In genomic region chr5:14807471-14807870, GRCh38 we compare ENCODE assay signal across 13 cellular contexts.
DNase-seq lines count a peak whose midpoint lies in the region; ATAC-seq and TF ChIP-seq lines count a peak whose summit lies in the region.
"Had no signal": no experiment of that assay in that cellular context is flagged by ENCODE, and none has a peak within 500 bp of the region (broad histone marks: within the 10 kb centered on the region; RNA-seq: fewer than 3 reads in every experiment).

No MANE protein-coding gene starts in this region.

- no peak overlapping the region for H4K8ac ChIP-seq in IMR-90 (ENCODE audit: low read depth in 2 of 2, low read length in 2 of 2)

- no peak for TF ChIP-seq RAD21 in IMR-90 (IDR thresholded peaks at IDR 0.05; ENCODE audit: low read length)

- CTCF ChIA-PET in IMR-90 (lab: Yijun Ruan, JAX): interaction anchor here (0.6 kb wide), 1 partner anchor 108 kb away, joined by 5 read pairs; no protein-coding TSS in a partner anchor

- BruUV-seq in IMR-90 (replicated peaks; lab: Mats Ljungman, UMichigan): no TSS peak

- peaks cover 6 to 12% of the 10 kb centered on the region in 2 experiments; a peak in 2 of 4 replicates for H3K79me1 ChIP-seq in IMR-90 (ENCODE audit: low read depth in 1 of 2, low read length in 2 of 2)

- peaks cover 31% of the 10 kb centered on the region for H3K36me3 Mint-ChIP-seq in dendritic cell treated with granulocyte-macrophage colony-stimulating factor and Interleukin-4, amounts not matched to agents 40 ng/mL and 50 ng/mL, for 4 days (ENCODE audit: low read depth)

- H3K4me3 ChIP-seq in heart left ventricle: no peak overlapping the region
- no peak overlapping the region for H3K4me3 ChIP-seq in IMR-90 (ENCODE audit: insufficient read depth, low read depth, low read length)
- H3K4me3 ChIP-seq in parathyroid adenoma (ENCODE audit: low read depth, low read length): no peak overlapping the region
- H3K4me3 ChIP-seq in HAP-1: no peak overlapping the region

- WGBS in heart left ventricle, 4 donors: 94 to 98% (median 96%) methylated on average over 3 of the region's 3 CpGs
- WGBS in IMR-90 (ENCODE audit: extremely low coverage in 2 of 2, insufficient read length in 1 of 2), 2 experiments: no CpG with 5 or more reads among the region's 3 CpGs

- H3K27ac Mint-ChIP-seq in dendritic cell treated with granulocyte-macrophage colony-stimulating factor and Interleukin-4, amounts not matched to agents 40 ng/mL and 50 ng/mL, for 4 days: peak overlapping the region; percentile 69

- H2AK9ac ChIP-seq in IMR-90 (replicated peaks; ENCODE audit: low read depth, low read length, poor library complexity): no peak overlapping the region

- intact Hi-C loops in heart left ventricle (cut with DNase I): loop anchor here in 4 of 10 donors (5.0 kb wide), 1 partner anchor 65 kb away; the partner anchor contains the start of gene ANKH (in 4 of the 4)
- intact Hi-C loops in cardiac septum (cut with DNase I): loop anchor here (5.0 kb wide), 1 partner anchor 65 kb away; the partner anchor contains the start of gene ANKH
- intact Hi-C loops in IMR-90 (cut with micrococcal nuclease): no loop called here
- intact Hi-C loops in dendritic cell treated with granulocyte-macrophage colony-stimulating factor and Interleukin-4, amounts not matched to agents 40 ng/mL and 50 ng/mL, for 4 days (cut with micrococcal nuclease): loop anchor here (5.0 kb wide), 1 partner anchor 50 kb away; no protein-coding TSS in a partner anchor
- intact Hi-C loops in sciatic nerve (cut with DNase I): no loop called here

- no peaks in the 10 kb centered on the region for H3K27me3 Mint-ChIP-seq in dendritic cell treated with granulocyte-macrophage colony-stimulating factor and Interleukin-4, amounts not matched to agents 40 ng/mL and 50 ng/mL, for 4 days

- H3K23ac ChIP-seq in IMR-90 (ENCODE audit: low read depth, low read length): no peak overlapping the region

- H3K9me1 ChIP-seq in IMR-90 (ENCODE audit: insufficient read depth, low read length): peaks cover 3% of the 10 kb centered on the region; the same call in 1 of the 2 replicates

- no peak overlapping the region for H3K56ac ChIP-seq in IMR-90 (ENCODE audit: extremely low read depth, insufficient read depth, low read length)

- TF ChIP-seq CTCF in heart left ventricle (IDR thresholded peaks at IDR 0.05) (no peak), IMR-90 (conservative IDR thresholded peaks at IDR 0.05; ENCODE audit: low read depth, low read length) (no peak), parathyroid adenoma (IDR thresholded peaks at IDR 0.05) (no peak)

- no peak overlapping the region for H3K18ac ChIP-seq in IMR-90 (ENCODE audit: low read depth, low read length)

- no peak overlapping the region for H2BK15ac ChIP-seq in IMR-90 (ENCODE audit: low read depth, low read length)

- no peak overlapping the region for H3K4ac ChIP-seq in IMR-90 (ENCODE audit: low read depth, low read length)

- dilution Hi-C loops in IMR-90 (cut with HindIII; ENCODE audit: low sequenced_read_pairs, unreplicated experiment): no loop called here

- peaks cover 0 to 13% (median 4%) of the 10 kb centered on the region in 9 donors for H3K36me3 ChIP-seq in heart left ventricle
- H3K36me3 ChIP-seq in IMR-90 (ENCODE audit: control insufficient read depth, insufficient read depth, low read length): no peaks in the 10 kb centered on the region
- no peaks in the 10 kb centered on the region for H3K36me3 ChIP-seq in parathyroid adenoma (ENCODE audit: control insufficient read depth, insufficient read depth, low read length)
- H3K36me3 ChIP-seq in HAP-1 (replicated peaks): no peaks in the 10 kb centered on the region

- H4K20me1 ChIP-seq in IMR-90 (ENCODE audit: insufficient read depth, low read length): no peaks in the 10 kb centered on the region

- H2BK5ac ChIP-seq in IMR-90 (ENCODE audit: low read depth, low read length, poor library complexity, severe bottlenecking): peak overlapping the region; percentile 14

- H3K14ac ChIP-seq in IMR-90 (replicated peaks; ENCODE audit: low read depth, low read length): no peak overlapping the region

- H2AFZ ChIP-seq in IMR-90 (replicated peaks; ENCODE audit: low read length, poor library complexity): no peak overlapping the region
- H2AFZ ChIP-seq in parathyroid adenoma: no peak overlapping the region

- H3K27ac ChIP-seq in heart left ventricle (peak overlapping the region in 8 of 12 donors; percentile 25 to 74 (median 47)), IMR-90 (ENCODE audit: insufficient read depth, low read length) (no peak overlapping the region), parathyroid adenoma (peak overlapping the region; percentile 12)

- H3K9ac ChIP-seq in IMR-90 (ENCODE audit: low read depth, low read length) (no peak overlapping the region), parathyroid adenoma (peak overlapping the region; percentile 4)

- H3K79me2 ChIP-seq in parathyroid adenoma: peaks cover 24% of the 10 kb centered on the region

- POLR2A ChIA-PET in IMR-90 (lab: Charles Lee; ENCODE audit: unreplicated experiment): interaction anchor here (0.6 kb wide), 1 partner anchor 11 kb away, joined by 3 read pairs; no protein-coding TSS in a partner anchor

- peak overlapping the region; percentile 45; the same call in 1 of the 2 replicates for H2BK20ac ChIP-seq in IMR-90 (ENCODE audit: low read depth, low read length)

- no peak overlapping the region for H4K91ac ChIP-seq in IMR-90 (ENCODE audit: insufficient read depth, low read depth, low read length)

- peaks cover 0 to 5% (median 0%) of the 10 kb centered on the region in 12 donors for H3K9me3 ChIP-seq in heart left ventricle
- no peaks in the 10 kb centered on the region for H3K9me3 ChIP-seq in IMR-90 (ENCODE audit: control insufficient read depth, insufficient read depth, low read length)
- H3K9me3 ChIP-seq in parathyroid adenoma (ENCODE audit: control insufficient read depth, low read length): no peaks in the 10 kb centered on the region
- H3K9me3 ChIP-seq in HAP-1: no peaks in the 10 kb centered on the region

- H2BK120ac ChIP-seq in IMR-90 (ENCODE audit: low read depth, low read length): no peak overlapping the region

- H4K5ac ChIP-seq in IMR-90 (ENCODE audit: low read depth, low read length): no peak overlapping the region

- DNase-seq in heart left ventricle: no peak
- no peak for DNase-seq in cardiac septum (ENCODE audit: low spot score)
- no peak for DNase-seq in IMR-90
- DNase-seq in activated CD4-positive, alpha-beta T cell treated with anti-CD3 and anti-CD28 coated beads for 48 hours: no peak
- no peak for DNase-seq in sciatic nerve (ENCODE audit: low spot score)
- DNase-seq in HAP-1 (ENCODE audit: low spot score in 2 of 2): no peak
- DNase-seq: GF-D8, MM.1S, NCI-H1105, NCI-H1694 treated with DMSO at 0.1 percent for 48 hours, NCI-H345 had no signal

- in situ Hi-C loops in IMR-90 (cut with MboI; ENCODE audit: low sequenced_read_pairs): no loop called here
- in situ Hi-C loops in HAP-1 (cut with MboI; ENCODE audit: low sequenced_read_pairs): no loop called here

- ATAC-seq in heart left ventricle (no peak), IMR-90 (ENCODE audit: low read depth) (no peak), sciatic nerve (no peak)

- no peak for TF ChIP-seq POLR2A in heart left ventricle (IDR thresholded peaks at IDR 0.05)
- no peak for TF ChIP-seq POLR2A in IMR-90 (IDR thresholded peaks at IDR 0.05; ENCODE audit: low read depth, low read length)

- H3K27me3 ChIP-seq in heart left ventricle (no peaks in the 10 kb centered on the region), IMR-90 (ENCODE audit: control insufficient read depth, insufficient read depth, low read length) (no peaks in the 10 kb centered on the region), parathyroid adenoma (ENCODE audit: control insufficient read depth, insufficient read depth, low read length) (no peaks in the 10 kb centered on the region), HAP-1 (ENCODE audit: low read depth) (no peaks in the 10 kb centered on the region)

- no peaks in the 10 kb centered on the region for H3K9me3 Mint-ChIP-seq in dendritic cell treated with granulocyte-macrophage colony-stimulating factor and Interleukin-4, amounts not matched to agents 40 ng/mL and 50 ng/mL, for 4 days

- peaks cover 56% of the 10 kb centered on the region for H3K4me1 Mint-ChIP-seq in dendritic cell treated with granulocyte-macrophage colony-stimulating factor and Interleukin-4, amounts not matched to agents 40 ng/mL and 50 ng/mL, for 4 days (ENCODE audit: low read depth)

- peak overlapping the region; percentile 18; the same call in 1 of the 2 replicates for H2AK5ac ChIP-seq in IMR-90 (ENCODE audit: low read depth, low read length)

- no peak overlapping the region for H3K4me2 ChIP-seq in IMR-90 (ENCODE audit: low read depth, low read length)
- H3K4me2 ChIP-seq in parathyroid adenoma (ENCODE audit: low read length): no peak overlapping the region

- no peak overlapping the region for H3K4me3 Mint-ChIP-seq in dendritic cell treated with granulocyte-macrophage colony-stimulating factor and Interleukin-4, amounts not matched to agents 40 ng/mL and 50 ng/mL, for 4 days

- peaks cover 10 to 57% (median 42%) of the 10 kb centered on the region in 12 donors for H3K4me1 ChIP-seq in heart left ventricle
- peaks cover 22% of the 10 kb centered on the region for H3K4me1 ChIP-seq in IMR-90 (ENCODE audit: control insufficient read depth, insufficient read depth, low read length)
- peaks cover 3% of the 10 kb centered on the region for H3K4me1 ChIP-seq in parathyroid adenoma
- no peaks in the 10 kb centered on the region for H3K4me1 ChIP-seq in HAP-1

TF ChIP-seq in IMR-90, 13 proteins besides CTCF, POLR2A, EP300 and RAD21:
- TF ChIP-seq NFE2L2 (IDR thresholded peaks at IDR 0.05; ENCODE audit: low read depth, low read length) (no peak), CEBPB (IDR thresholded peaks at IDR 0.05; ENCODE audit: low read depth, low read length) (no peak), USF2 (IDR thresholded peaks at IDR 0.05; ENCODE audit: low read depth, low read length) (no peak), RFX5 (IDR thresholded peaks at IDR 0.05; ENCODE audit: low read depth, low read length) (no peak), FOS (IDR thresholded peaks at IDR 0.05; ENCODE audit: low read depth, low read length) (no peak), CHD1 (IDR thresholded peaks at IDR 0.05; ENCODE audit: low read depth, low read length) (no peak), RCOR1 (IDR thresholded peaks at IDR 0.05; ENCODE audit: insufficient replicate concordance, low read length) (no peak), MXI1 (IDR thresholded peaks at IDR 0.05; ENCODE audit: borderline replicate concordance, low read depth, low read length) (no peak), BHLHE40 (IDR thresholded peaks at IDR 0.05; ENCODE audit: low read depth, low read length) (no peak)

Comparison
In these comparisons a context has a peak if more than half of its experiments do, and no peak if none do; other contexts are left out.
1. intact Hi-C loops: an anchor here in cardiac septum (5.0 kb wide) and dendritic cell treated with granulocyte-macrophage colony-stimulating factor and Interleukin-4, amounts not matched to agents 40 ng/mL and 50 ng/mL, for 4 days (5.0 kb wide); none called in IMR-90 and sciatic nerve.